ENCODE assay signal across 20 cellular contexts in the genomic region with DNA sequence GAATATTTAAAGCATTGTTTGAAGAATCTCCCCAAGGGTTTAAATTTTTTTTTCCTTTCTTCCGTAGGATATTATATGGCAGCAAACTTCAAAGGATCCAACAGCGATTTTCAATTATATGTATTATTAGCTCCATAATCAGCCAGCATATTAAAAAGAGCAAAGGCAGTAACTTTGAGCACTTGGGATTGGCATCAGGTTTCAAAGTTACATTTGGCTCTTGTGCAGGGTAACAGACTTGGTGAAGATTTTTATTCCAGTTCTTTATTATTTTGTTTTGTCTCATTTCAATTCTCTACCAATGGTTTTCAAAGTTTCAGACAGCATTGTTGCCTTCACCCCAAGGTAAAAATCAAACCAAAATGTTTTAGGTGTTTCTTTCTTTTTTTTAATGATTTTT.
A peak's percentile ranks its signal among the peaks of the same experiment; 100 is the strongest.
DNase-seq lines count a peak whose midpoint lies in the region; ATAC-seq and TF ChIP-seq lines count a peak whose summit lies in the region.
"Had no signal": no experiment of that assay in that cellular context is flagged by ENCODE, and none has a peak within 500 bp of the region (broad histone marks: within the 10 kb centered on the region; RNA-seq: fewer than 3 reads in every experiment).

No MANE protein-coding gene starts in this region.

- H3K36me3 ChIP-seq in ACC112 (ENCODE audit: insufficient read depth, low read length) (no peaks in the 10 kb centered on the region), SJSA1 (no peaks in the 10 kb centered on the region), gastrocnemius medialis (no peaks in the 10 kb centered on the region), ovary (no peaks in the 10 kb centered on the region)

- H3K27me3 ChIP-seq in ACC112 (ENCODE audit: insufficient read depth, low read length) (no peaks in the 10 kb centered on the region), SJSA1 (replicated peaks) (no peaks in the 10 kb centered on the region), gastrocnemius medialis (no peaks in the 10 kb centered on the region), ovary (no peaks in the 10 kb centered on the region)

- H3K27ac ChIP-seq in ACC112 (ENCODE audit: low read depth, low read length) = peak overlapping the region; percentile 54
- peak overlapping the region; percentile 40 for H3K27ac ChIP-seq in SJSA1
- peak overlapping the region; percentile 70 to 86 (median 78) for H3K27ac ChIP-seq in gastrocnemius medialis
- no peak overlapping the region for H3K27ac ChIP-seq in ovary
- H3K27ac ChIP-seq: C4-2B, RWPE1 had no signal

- CTCF ChIA-PET in activated CD4-positive, alpha-beta T cell treated with anti-CD3 and anti-CD28 coated beads, Interleukin-2, amount 10 ng/mL, durations not matched to agents 7 days and 5 days (lab: Charles Lee) = no interaction called here

- no peaks in the 10 kb centered on the region for H3K36me3 Mint-ChIP-seq in mesothelial cell of epicardium
- H3K36me3 Mint-ChIP-seq in activated CD4-positive, alpha-beta T cell treated with anti-CD3 and anti-CD28 coated beads, Interleukin-2, amount 10 ng/mL, durations not matched to agents 7 days and 5 days (ENCODE audit: low read depth) = no peaks in the 10 kb centered on the region
- H3K36me3 Mint-ChIP-seq: CD8-positive, alpha-beta memory T cell had no signal

- H3K27ac Mint-ChIP-seq in mesothelial cell of epicardium = peak overlapping the region; percentile 23
- H3K27ac Mint-ChIP-seq in activated CD4-positive, alpha-beta T cell treated with anti-CD3 and anti-CD28 coated beads, Interleukin-2, amount 10 ng/mL, durations not matched to agents 7 days and 5 days = no peak overlapping the region
- H3K27ac Mint-ChIP-seq: CD8-positive, alpha-beta memory T cell had no signal

- H3K9me3 Mint-ChIP-seq in mesothelial cell of epicardium = peaks cover 5% of the 10 kb centered on the region
- no peaks in the 10 kb centered on the region for H3K9me3 Mint-ChIP-seq in activated CD4-positive, alpha-beta T cell treated with anti-CD3 and anti-CD28 coated beads, Interleukin-2, amount 10 ng/mL, durations not matched to agents 7 days and 5 days
- H3K9me3 Mint-ChIP-seq: CD8-positive, alpha-beta memory T cell had no signal

- no peak for TF ChIP-seq CTCF in mesothelial cell of epicardium (IDR thresholded peaks at IDR 0.05; ENCODE audit: unreplicated experiment)
- TF ChIP-seq CTCF in gastrocnemius medialis (IDR thresholded peaks at IDR 0.05 in 4 of 5, conservative IDR thresholded peaks at IDR 0.05 in 1 of 5) = no peak
- TF ChIP-seq CTCF in ovary (IDR thresholded peaks at IDR 0.05) = no peak

- peaks cover 23% of the 10 kb centered on the region for H3K4me1 Mint-ChIP-seq in mesothelial cell of epicardium
- no peaks in the 10 kb centered on the region for H3K4me1 Mint-ChIP-seq in activated CD4-positive, alpha-beta T cell treated with anti-CD3 and anti-CD28 coated beads, Interleukin-2, amount 10 ng/mL, durations not matched to agents 7 days and 5 days
- H3K4me1 Mint-ChIP-seq: CD8-positive, alpha-beta memory T cell had no signal

- no peaks in the 10 kb centered on the region for H3K79me2 ChIP-seq in ACC112 (ENCODE audit: control insufficient read depth, insufficient read depth, low read length, unreplicated experiment)

- H3K27me3 Mint-ChIP-seq in mesothelial cell of epicardium (ENCODE audit: low read depth) = no peaks in the 10 kb centered on the region
- peaks cover 21% of the 10 kb centered on the region for H3K27me3 Mint-ChIP-seq in activated CD4-positive, alpha-beta T cell treated with anti-CD3 and anti-CD28 coated beads, Interleukin-2, amount 10 ng/mL, durations not matched to agents 7 days and 5 days

- DNase-seq in SJSA1 (ENCODE audit: low read depth in 1 of 2, low spot score in 2 of 2) = no peak
- no peak for DNase-seq in mesothelial cell of epicardium (ENCODE audit: low spot score in 2 of 2, unreplicated experiment in 2 of 2)
- no peak for DNase-seq in gastrocnemius medialis
- no peak for DNase-seq in activated CD4-positive, alpha-beta T cell treated with anti-CD3 and anti-CD28 coated beads, Interleukin-2, amount 10 ng/mL, durations not matched to agents 7 days and 5 days
- no peak for DNase-seq in ovary
- DNase-seq: 8988T; Calu3; CD8-positive, alpha-beta memory T cell; DMS53; GDM1; Kasumi-1; NCI-H187; NCI-H510A treated with DMSO at 0.1 percent for 48 hours; NCI-H774; NK-92 treated with Interleukin-12 subunit alpha and Interleukin-12 subunit beta, amount 100 ng/mL, for 24 hours; SHP77 treated with DMSO at 0.1 percent for 48 hours had no signal

- TF ChIP-seq EP300 in ovary (IDR thresholded peaks at IDR 0.05) = no peak

- H2AFZ ChIP-seq in ACC112 (ENCODE audit: low read length, unreplicated experiment) = peak overlapping the region; percentile 56

- in situ Hi-C loops in gastrocnemius medialis (cut with MboI; ENCODE audit: low sequenced_read_pairs in 4 of 4) = loop anchor here in 3 of 4 donors (10.0 to 25.0 kb wide), 3 partner anchors 188 to 338 kb away; partner anchors contain the start of genes TNPO1 (in 2 of the 3) and FCHO2 (in 1 of the 3)

- H3K9me3 ChIP-seq in SJSA1 (replicated peaks) (no peaks in the 10 kb centered on the region), gastrocnemius medialis (no peaks in the 10 kb centered on the region), ovary (no peaks in the 10 kb centered on the region)

- POLR2A ChIA-PET in activated CD4-positive, alpha-beta T cell treated with anti-CD3 and anti-CD28 coated beads, Interleukin-2, amount 10 ng/mL, durations not matched to agents 7 days and 5 days (lab: Charles Lee) = no interaction called here

- H3K4me3 Mint-ChIP-seq in mesothelial cell of epicardium = no peak overlapping the region
- H3K4me3 Mint-ChIP-seq in activated CD4-positive, alpha-beta T cell treated with anti-CD3 and anti-CD28 coated beads, Interleukin-2, amount 10 ng/mL, durations not matched to agents 7 days and 5 days = no peak overlapping the region
- H3K4me3 Mint-ChIP-seq: CD8-positive, alpha-beta memory T cell had no signal

- ATAC-seq in gastrocnemius medialis (no peak), HG02973 (IDR thresholded peaks at IDR 0.05; ENCODE audit: unreplicated experiment) (no peak)

- intact Hi-C loops in gastrocnemius medialis (cut with DNase I; ENCODE audit: low total_unique reads) (loop anchor here (5.0 kb wide), 2 partner anchors 247 to 333 kb away; partner anchors contain the start of gene FCHO2), ovary (cut with DNase I) (no loop called here)

- TF ChIP-seq POLR2A in gastrocnemius medialis (IDR thresholded peaks at IDR 0.05) (no peak), ovary (IDR thresholded peaks at IDR 0.05) (no peak)

- H3K4me3 ChIP-seq in ACC112 (ENCODE audit: low read depth, low read length) (peak overlapping the region; percentile 55; the same call in 1 of the 2 replicates), SJSA1 (no peak overlapping the region), gastrocnemius medialis (no peak overlapping the region), ovary (no peak overlapping the region)

- WGBS in ovary, 3 donors = 83 to 89% (median 88%) methylated on average over 2 of the region's 2 CpGs

- H3K4me1 ChIP-seq in ACC112 (ENCODE audit: control insufficient read depth, insufficient read depth, low read length, unreplicated experiment) (peaks cover 29% of the 10 kb centered on the region), SJSA1 (replicated peaks) (peaks cover 47% of the 10 kb centered on the region), gastrocnemius medialis (peaks cover 55 to 64% of the 10 kb centered on the region in 2 donors), ovary (ENCODE audit: insufficient read depth) (no peaks in the 10 kb centered on the region)

Comparison
In these comparisons a context has a peak if more than half of its experiments do, and no peak if none do; other contexts are left out.
1. H3K27ac ChIP-seq: peak in ACC112 (single experiment), SJSA1 (single experiment) and gastrocnemius medialis (4 of 4); none in ovary (0 of 2).